In the genomic region with DNA sequence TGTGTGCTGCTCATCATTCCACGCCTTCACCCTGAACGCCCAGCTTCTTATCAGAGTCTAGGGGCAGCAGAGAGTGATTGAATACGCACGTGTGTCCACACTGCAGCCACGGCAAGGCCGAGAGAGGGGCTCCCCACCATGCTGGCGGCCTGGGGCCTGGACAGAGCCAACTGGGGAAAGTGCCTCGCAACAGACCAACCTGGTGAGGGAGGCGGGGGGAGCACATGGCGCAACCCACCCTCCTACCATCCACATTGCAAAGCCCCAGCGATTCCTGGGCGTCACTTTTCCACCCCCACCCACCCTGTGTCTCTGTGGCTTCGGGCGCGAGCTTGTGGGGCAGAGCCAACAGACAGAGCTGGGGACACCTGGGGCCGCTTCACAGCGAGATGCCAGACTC, we compare ENCODE assay signal across 12 cellular contexts.
A peak's percentile ranks its signal among the peaks of the same experiment; 100 is the strongest.
DNase-seq lines count a peak whose midpoint lies in the region; ATAC-seq and TF ChIP-seq lines count a peak whose summit lies in the region.
"Had no signal": no experiment of that assay in that cellular context is flagged by ENCODE, and none has a peak within 500 bp of the region (broad histone marks: within the 10 kb centered on the region; RNA-seq: fewer than 3 reads in every experiment).

No MANE protein-coding gene starts in this region.

- H3K27ac Mint-ChIP-seq in chondrocyte (ENCODE audit: unreplicated experiment) = no peak overlapping the region

- H3K27ac ChIP-seq in right atrium auricular region = no peak overlapping the region
- no peak overlapping the region for H3K27ac ChIP-seq in Panc1 (ENCODE audit: low read length)
- no peak overlapping the region for H3K27ac ChIP-seq in upper lobe of right lung
- no peak overlapping the region for H3K27ac ChIP-seq in coronary artery
- H3K27ac ChIP-seq: colonic mucosa had no signal

- in situ Hi-C loops in Panc1 (cut with HindIII; ENCODE audit: low pct_unique_long_range_greater_than_20kb, low sequenced_read_pairs) = no loop called here

- peaks cover 9% of the 10 kb centered on the region for H3K4me1 Mint-ChIP-seq in chondrocyte (ENCODE audit: low read depth)

- H3K4me1 ChIP-seq in right atrium auricular region (no peaks in the 10 kb centered on the region), Panc1 (ENCODE audit: control insufficient read depth, insufficient read depth, low read length) (no peaks in the 10 kb centered on the region), upper lobe of right lung (peaks cover 5% of the 10 kb centered on the region)
- H3K4me1 ChIP-seq: colonic mucosa had no signal

- peaks cover 2% of the 10 kb centered on the region for H3K27me3 Mint-ChIP-seq in chondrocyte (ENCODE audit: low read depth)

- H3K4me3 ChIP-seq in right atrium auricular region = no peak overlapping the region
- no peak overlapping the region for H3K4me3 ChIP-seq in Panc1 (ENCODE audit: low read depth in 2 of 2, low read length in 2 of 2)
- H3K4me3 ChIP-seq in upper lobe of right lung = no peak overlapping the region
- no peak overlapping the region for H3K4me3 ChIP-seq in coronary artery
- H3K4me3 ChIP-seq: colonic mucosa, smooth muscle cell had no signal

- no peaks in the 10 kb centered on the region for H3K9me3 Mint-ChIP-seq in chondrocyte (ENCODE audit: low read depth)

- H3K36me3 ChIP-seq in right atrium auricular region = no peaks in the 10 kb centered on the region
- no peaks in the 10 kb centered on the region for H3K36me3 ChIP-seq in Panc1 (ENCODE audit: control insufficient read depth, insufficient read depth, low read length)
- no peaks in the 10 kb centered on the region for H3K36me3 ChIP-seq in upper lobe of right lung
- H3K36me3 ChIP-seq: colonic mucosa had no signal

- no peaks in the 10 kb centered on the region for H3K36me3 Mint-ChIP-seq in chondrocyte (ENCODE audit: low read depth)

- intact Hi-C loops in left cardiac atrium (cut with DNase I) = no loop called here
- intact Hi-C loops in Panc1 (cut with micrococcal nuclease; ENCODE audit: unreplicated experiment) = no loop called here
- intact Hi-C loops in upper lobe of right lung (cut with DNase I) = no loop called here
- intact Hi-C loops in sciatic nerve (cut with DNase I) = no loop called here

- no TSS peak for BruUV-seq in Panc1 (replicated peaks; lab: Mats Ljungman, UMichigan)

- no peaks in the 10 kb centered on the region for H3K9me3 ChIP-seq in right atrium auricular region
- H3K9me3 ChIP-seq in Panc1 (ENCODE audit: control insufficient read depth, insufficient read depth, low read depth, low read length) = no peaks in the 10 kb centered on the region
- H3K9me3 ChIP-seq in upper lobe of right lung = no peaks in the 10 kb centered on the region
- H3K9me3 ChIP-seq: colonic mucosa had no signal

- TF ChIP-seq CTCF in right atrium auricular region (IDR thresholded peaks at IDR 0.05) = no peak
- TF ChIP-seq CTCF in Panc1 (IDR thresholded peaks at IDR 0.05) = no peak
- TF ChIP-seq CTCF in chondrocyte (IDR thresholded peaks at IDR 0.05) = no peak
- TF ChIP-seq CTCF in upper lobe of right lung (IDR thresholded peaks at IDR 0.05) = no peak
- no peak for TF ChIP-seq CTCF in coronary artery (IDR thresholded peaks at IDR 0.05)

- no peaks in the 10 kb centered on the region for H3K27me3 ChIP-seq in right atrium auricular region
- no peaks in the 10 kb centered on the region for H3K27me3 ChIP-seq in Panc1 (ENCODE audit: control insufficient read depth, insufficient read depth, low read length)
- H3K27me3 ChIP-seq in upper lobe of right lung = no peaks in the 10 kb centered on the region
- H3K27me3 ChIP-seq: colonic mucosa had no signal

- DNase-seq in right atrium auricular region (ENCODE audit: low spot score) (peak; percentile 23), left cardiac atrium (no peak), Panc1 (ENCODE audit: low read depth, low spot score) (no peak), chondrocyte (ENCODE audit: low spot score) (peak; percentile 50), upper lobe of right lung (peak; percentile 51), sciatic nerve (ENCODE audit: low spot score) (no peak), NCI-H526 treated with DMSO at 0.1 percent for 48 hours (lab: John Stamatoyannopoulos, UW) (no peak), coronary artery (ENCODE audit: low spot score) (no peak)
- DNase-seq: colonic mucosa, NCI-H1092, SW 1271 had no signal

- H3K4me3 Mint-ChIP-seq in chondrocyte (ENCODE audit: unreplicated experiment) = no peak overlapping the region

- POLR2A ChIA-PET in Panc1 (lab: Charles Lee) = no interaction called here

- CTCF ChIA-PET in Panc1 (lab: Charles Lee) = interaction anchor here (1.2 kb wide), 1 partner anchor 9 kb away, joined by 3 read pairs; no protein-coding TSS in a partner anchor

- ATAC-seq in left cardiac atrium (no peak), Panc1 (0 out of 2 replicates have a peak, but pooled peaks have one; percentile 35), upper lobe of right lung (no peak), sciatic nerve (no peak)

Comparison
In these comparisons a context has a peak if more than half of its experiments do, and no peak if none do; other contexts are left out.
1. DNase-seq: peak in right atrium auricular region (single experiment), chondrocyte (single experiment) and upper lobe of right lung (single experiment); none in left cardiac atrium (single experiment), Panc1 (single experiment), sciatic nerve (single experiment), NCI-H526 treated with DMSO at 0.1 percent for 48 hours (single experiment) and coronary artery (single experiment).